Comparison of ENCODE assay signal across 16 cellular contexts in genomic region chr7:79529214-79529895, GRCh38.
DNase-seq lines count a peak whose midpoint lies in the region; ATAC-seq, FAIRE-seq and TF ChIP-seq lines count a peak whose summit lies in the region.
"Had no signal": no experiment of that assay in that cellular context is flagged by ENCODE, and none has a peak within 500 bp of the region (broad histone marks: within the 10 kb centered on the region; RNA-seq: fewer than 3 reads in every experiment).

No MANE protein-coding gene starts in this region.

- no peak for TF ChIP-seq POLR2A in H54 (IDR thresholded peaks at IDR 0.05; ENCODE audit: low read depth, low read length)

- DNase-seq in Ammon's horn (ENCODE audit: low spot score) = peak; percentile 25
- DNase-seq in H54 (ENCODE audit: insufficient read length, low spot score) = no peak
- peak; percentile 76 for DNase-seq in NCI-H226
- DNase-seq in glomerular visceral epithelial cell (ENCODE audit: extremely low spot score) = peak; percentile 17
- no peak for DNase-seq in activated gamma-delta T cell (lab: John Stamatoyannopoulos, UW)
- DNase-seq: activated CD4-positive, alpha-beta T cell treated with anti-CD3 and anti-CD28 coated beads for 48 hours; CD8-positive, alpha-beta memory T cell; cerebellar nuclear complex; effector memory CD8-positive, alpha-beta T cell; heart left ventricle; naive B cell; stimulated activated CD4-positive, alpha-beta T cell treated with anti-CD3 and anti-CD28 coated beads, Interleukin-2, amount 100 ng/mL, for 48 hours; SW 1271 had no signal

- ATAC-seq in HG03280 (IDR thresholded peaks at IDR 0.05; ENCODE audit: unreplicated experiment) = no peak
- no peak for ATAC-seq in HG02798 (IDR thresholded peaks at IDR 0.05; ENCODE audit: poor library complexity, unreplicated experiment)
- no peak for ATAC-seq in GM21367 (IDR thresholded peaks at IDR 0.05; ENCODE audit: unreplicated experiment)
- ATAC-seq: effector memory CD8-positive, alpha-beta T cell; heart left ventricle had no signal

- FAIRE-seq in H54 (lab: Jason Lieb, UNC) = peak; percentile 48

Comparison
In these comparisons a context has a peak if more than half of its experiments do, and no peak if none do; other contexts are left out.
1. DNase-seq: peak in Ammon's horn (single experiment), NCI-H226 (single experiment) and glomerular visceral epithelial cell (single experiment); none in H54 (single experiment) and activated gamma-delta T cell (single experiment).